9 cellular contexts compared by ENCODE assay signal in genomic region chr19:20661150-20661819, GRCh38. TPM values are rescaled to one million over a fixed set of nuclear protein-coding genes. Genes with fewer than 3 reads are reported as not detected.
DNase-seq lines count a peak whose midpoint lies in the region; ATAC-seq, FAIRE-seq and TF ChIP-seq lines count a peak whose summit lies in the region.
"Had no signal": no experiment of that assay in that cellular context is flagged by ENCODE, and none has a peak within 500 bp of the region (broad histone marks: within the 10 kb centered on the region; RNA-seq: fewer than 3 reads in every experiment).

ZNF626 (minus strand) TSS chr19:20661571; CDS start chr19:20661446, 125 bp downstream.

- H3K4me3 ChIP-seq in HFF-Myc (replicated peaks; ENCODE audit: low read depth, low read length) (peak within 1 kb of the TSS; percentile 61), H1 (ENCODE audit: extremely low read depth in 1 of 4, insufficient read depth in 2 of 4, low read depth in 3 of 4, low read length in 4 of 4) (peak within 1 kb of the TSS; percentile 91 to 99 (median 97))
- H3K4me3 ChIP-seq: SJSA1 had no signal

- H3K36me3 Mint-ChIP-seq in activated CD8-positive, alpha-beta memory T cell treated with anti-CD3 and anti-CD28 coated beads, Interleukin-2, amount 10 ng/mL, durations not matched to agents 7 days and 5 days = peaks cover 75% of the 10 kb centered on the region

- H3K4me1 ChIP-seq in H1 (replicated peaks in 1 of 4; ENCODE audit: control insufficient read depth in 3 of 4, insufficient read depth in 4 of 4, low read length in 3 of 4) = peaks cover 0 to 10% (median 3%) of the 10 kb centered on the region in 4 experiments; a peak in 4 of 7 replicates
- H3K4me1 ChIP-seq: SJSA1 had no signal

- peak within 1 kb of the TSS; percentile 100; the same call in 1 of the 2 replicates for H4K8ac ChIP-seq in H1 (ENCODE audit: extremely low read depth, insufficient read depth, low read length)

- peaks cover 0 to 28% (median 4%) of the 10 kb centered on the region in 4 experiments; a peak in 4 of 8 replicates for H3K36me3 ChIP-seq in H1 (ENCODE audit: control insufficient read depth in 2 of 4, insufficient read depth in 4 of 4, low read length in 3 of 4)
- H3K36me3 ChIP-seq: SJSA1 had no signal

- peak within 1 kb of the TSS; percentile 94 for H3K27ac Mint-ChIP-seq in activated CD8-positive, alpha-beta memory T cell treated with anti-CD3 and anti-CD28 coated beads, Interleukin-2, amount 10 ng/mL, durations not matched to agents 7 days and 5 days

- CTCF ChIA-PET in activated CD8-positive, alpha-beta memory T cell treated with anti-CD3 and anti-CD28 coated beads, Interleukin-2, amount 10 ng/mL, durations not matched to agents 7 days and 5 days (lab: Charles Lee) = interaction anchor here (2.0 kb wide), 1 partner anchor 115 kb away, joined by 5 read pairs; the partner anchor contains the start of gene ZNF66
- CTCF ChIA-PET in H1 (lab: Charles Lee; ENCODE audit: partially characterized antibody) = interaction anchor here (0.6 to 0.8 kb wide), 3 partner anchors 104 to 1022 kb away, joined by 3 read pairs; no protein-coding TSS in a partner anchor

- TF ChIP-seq EP300 in H1 (IDR thresholded peaks at IDR 0.05; ENCODE audit: borderline replicate concordance in 1 of 2, low read depth in 2 of 2, low read length in 2 of 2) = no peak

- H3K18ac ChIP-seq in H1 (ENCODE audit: extremely low read depth, low read length) = no peak within 1 kb of the TSS; the same call in 1 of the 2 replicates

- H2BK12ac ChIP-seq in H1 (ENCODE audit: low read depth, low read length) = peak within 1 kb of the TSS; percentile 96

- H3K9me3 Mint-ChIP-seq in activated CD8-positive, alpha-beta memory T cell treated with anti-CD3 and anti-CD28 coated beads, Interleukin-2, amount 10 ng/mL, durations not matched to agents 7 days and 5 days (ENCODE audit: low read depth) = peaks cover 22% of the 10 kb centered on the region

- no peak within 1 kb of the TSS for H2BK15ac ChIP-seq in H1 (ENCODE audit: low read length)

- H3K23ac ChIP-seq in H1 (ENCODE audit: insufficient read length) = no peak within 1 kb of the TSS

- no peak within 1 kb of the TSS for H3K56ac ChIP-seq in H1 (replicated peaks; ENCODE audit: insufficient read length, low read depth, low read length)

- DNase-seq in Daoy (ENCODE audit: low read depth) (peak; percentile 91), HFF-Myc (ENCODE audit: extremely low read depth, low read depth) (peak; percentile 80), NCI-H2196 (lab: John Stamatoyannopoulos, UW; ENCODE audit: unreplicated experiment) (peak; percentile 95), H1 (ENCODE audit: low read depth in 1 of 2, low spot score in 2 of 2) (peak; percentile 91 to 95), lung microvascular endothelial cell (ENCODE audit: low read depth in 2 of 2) (peak; percentile 98), NCI-H1105 (lab: John Stamatoyannopoulos, UW) (no peak)
- DNase-seq in activated CD8-positive, alpha-beta memory T cell treated with anti-CD3 and anti-CD28 coated beads, Interleukin-2, amount 10 ng/mL, durations not matched to agents 7 days and 5 days = peak; percentile 95
- DNase-seq in stimulated activated CD4-positive, alpha-beta T cell treated with anti-CD3 and anti-CD28 coated beads, Interleukin-4, amount 100 ng/mL, for 4 hours = peak; percentile 80 to 89

- WGBS in H1 (ENCODE audit: extremely low coverage in 1 of 2, insufficient coverage in 1 of 2, insufficient read length in 1 of 2, insufficient replicate concordance in 2 of 2, low coverage in 1 of 2, low lambda C conversion rate in 2 of 2, missing lambda C conversion rate in 1 of 2), 2 experiments = 1% methylated on average over 16 of the region's 25 CpGs; no CpG with 5 or more reads in 1 of the 2 experiments

- peak within 1 kb of the TSS; percentile 89 for H2AFZ ChIP-seq in H1 (ENCODE audit: low read length)

- H3K4ac ChIP-seq in H1 (replicated peaks; ENCODE audit: insufficient read length, low read depth, low read length) = no peak within 1 kb of the TSS

- peaks cover 4 to 7% of the 10 kb centered on the region in 2 experiments for H4K20me1 ChIP-seq in H1 (replicated peaks in 1 of 2; ENCODE audit: control insufficient read depth in 1 of 2, insufficient read depth in 2 of 2, low read length in 2 of 2)

- peak within 1 kb of the TSS; percentile 90 for H3K4me3 Mint-ChIP-seq in activated CD8-positive, alpha-beta memory T cell treated with anti-CD3 and anti-CD28 coated beads, Interleukin-2, amount 10 ng/mL, durations not matched to agents 7 days and 5 days

- peaks cover 36 to 51% of the 10 kb centered on the region in 2 experiments for H3K79me2 ChIP-seq in H1 (ENCODE audit: control insufficient read depth in 1 of 2, insufficient read depth in 2 of 2, low read length in 2 of 2)

- TF ChIP-seq RAD21 in H1 (IDR thresholded peaks at IDR 0.05 in 1 of 2, conservative IDR thresholded peaks at IDR 0.05 in 1 of 2; ENCODE audit: low read depth in 2 of 2, low read length in 2 of 2) = no peak

- FAIRE-seq in H1 (lab: Jason Lieb, UNC) = peak; percentile 97

- H3K4me2 ChIP-seq in H1 (ENCODE audit: insufficient read depth in 1 of 2, low read depth in 2 of 2, low read length in 2 of 2) = peak within 1 kb of the TSS; percentile 72 to 88

- H3K23me2 ChIP-seq in H1 (ENCODE audit: low read depth, low read length) = peaks cover 7% of the 10 kb centered on the region; the same call in 1 of the 2 replicates

- H3K27me3 ChIP-seq in H1 (replicated peaks in 1 of 4; ENCODE audit: control insufficient read depth in 3 of 4, extremely low read depth in 1 of 4, insufficient read depth in 3 of 4, low read length in 3 of 4) = no peaks in the 10 kb centered on the region
- H3K27me3 ChIP-seq: SJSA1 had no signal

- H3K4me1 Mint-ChIP-seq in activated CD8-positive, alpha-beta memory T cell treated with anti-CD3 and anti-CD28 coated beads, Interleukin-2, amount 10 ng/mL, durations not matched to agents 7 days and 5 days = peaks cover 27% of the 10 kb centered on the region

- TF ChIP-seq POLR2A in H1 (IDR thresholded peaks at IDR 0.05; ENCODE audit: control extremely low read depth in 1 of 2, low read depth in 2 of 2, low read length in 2 of 2) = peak; percentile 57 to 91

- peak within 1 kb of the TSS; percentile 65 for H4K91ac ChIP-seq in H1 (replicated peaks; ENCODE audit: insufficient read length, low read length)

- H3K14ac ChIP-seq in H1 (ENCODE audit: insufficient read length) = no peak within 1 kb of the TSS

- ATAC-seq in activated CD8-positive, alpha-beta memory T cell treated with anti-CD3 and anti-CD28 coated beads, Interleukin-2, amount 10 ng/mL, durations not matched to agents 7 days and 5 days = peak; percentile 100

- no peaks in the 10 kb centered on the region; the same call in 1 of the 2 replicates for H3K79me1 ChIP-seq in H1 (ENCODE audit: low read depth, low read length)

- no peak within 1 kb of the TSS; the same call in 1 of the 2 replicates for H2AK5ac ChIP-seq in H1 (ENCODE audit: low read depth, low read length)

- TF ChIP-seq CTCF in HFF-Myc (IDR thresholded peaks at IDR 0.05; ENCODE audit: low read depth, low read length, missing control alignments) (no peak), H1 (IDR thresholded peaks at IDR 0.05; ENCODE audit: control extremely low read depth in 1 of 3, insufficient read depth in 1 of 3, low read depth in 1 of 3, low read length in 3 of 3) (no peak)

- H4K5ac ChIP-seq in H1 (ENCODE audit: insufficient read length, low read depth, low read length) = peak within 1 kb of the TSS; percentile 73

- POLR2A ChIA-PET in H1 (lab: Charles Lee; ENCODE audit: partially characterized antibody) = interaction anchor here (0.6 to 2.2 kb wide), 13 partner anchors 9 to 1033 kb away, joined by 3 to 17 read pairs (median 4); partner anchors contain the start of genes ZNF430, ZNF66 and ZNF737

- H2BK5ac ChIP-seq in H1 (ENCODE audit: low read depth, low read length) = peak within 1 kb of the TSS; percentile 98

- H3K9me3 ChIP-seq in H1 (ENCODE audit: insufficient read depth in 2 of 2, low read depth in 1 of 2, low read length in 1 of 2) = no peaks in the 10 kb centered on the region
- H3K9me3 ChIP-seq: SJSA1 had no signal

- H3K27ac ChIP-seq in H1 (ENCODE audit: low read depth, low read length) = peak within 1 kb of the TSS; percentile 98
- H3K27ac ChIP-seq: SJSA1 had no signal

- no peak within 1 kb of the TSS for H2BK120ac ChIP-seq in H1 (replicated peaks; ENCODE audit: low read depth, low read length)

- H3K9ac ChIP-seq in H1 (replicated peaks in 1 of 4; ENCODE audit: extremely low read depth in 1 of 4, low read depth in 3 of 4, low read length in 3 of 4) = peak within 1 kb of the TSS; percentile 92 to 98 (median 96)

- no peaks in the 10 kb centered on the region for H3K27me3 Mint-ChIP-seq in activated CD8-positive, alpha-beta memory T cell treated with anti-CD3 and anti-CD28 coated beads, Interleukin-2, amount 10 ng/mL, durations not matched to agents 7 days and 5 days

- H2BK20ac ChIP-seq in H1 (ENCODE audit: low read length) = no peak within 1 kb of the TSS

TF ChIP-seq in H1, 55 proteins besides CTCF, POLR2A, EP300 and RAD21 (continues in another document):
- no peak for TF ChIP-seq EGR1 (IDR thresholded peaks at IDR 0.05; ENCODE audit: borderline replicate concordance, low read depth, low read length)
- peak; percentile 75 for TF ChIP-seq POLR2AphosphoS5 (IDR thresholded peaks at IDR 0.05; ENCODE audit: low read depth, low read length)
- TF ChIP-seq CHD2 (IDR thresholded peaks at IDR 0.05; ENCODE audit: low read length) = peak; percentile 83
- no peak for TF ChIP-seq ZNF274 (IDR thresholded peaks at IDR 0.05; ENCODE audit: borderline replicate concordance, extremely low read depth, low read length)
- TF ChIP-seq SIRT6 (IDR thresholded peaks at IDR 0.05; ENCODE audit: low read length) = no peak
- no peak for TF ChIP-seq RXRA (IDR thresholded peaks at IDR 0.05; ENCODE audit: insufficient read depth, low read depth, low read length)

RNA-seq across cellular contexts. Expression of gene ZNF626, which starts in this region (rescaled TPM):
- 1.6 and 5.5 TPM in 2 replicates for total RNA-seq in Daoy (2014; rRNA removed; shearing (Covaris generic))
- 1 to 10 TPM; 7.9 to 8.1 TPM for total RNA-seq in activated CD8-positive, alpha-beta memory T cell treated with anti-CD3 and anti-CD28 coated beads, Interleukin-2, amount 10 ng/mL, durations not matched to agents 7 days and 5 days
- 25.1 and 28.4 TPM in 2 replicates for total RNA-seq in H1 (2021; fragmentation: NEBNext Ultra II Directional; extraction: Animal tissue kit (Norgen Biotek cat#: 25700))
- 2.6 and 4.7 TPM in 2 replicates for polyA plus RNA-seq in H1 (2011; rRNA removed)
- polyA plus RNA-seq in H1 (2011; cell fraction: cytosol; rRNA removed) = 5.5 TPM
- 4.8 TPM for polyA plus RNA-seq in H1 (2011; cell fraction: nucleus; rRNA removed)
- polyA plus RNA-seq in H1 (2012, experiment 1 of 2) = 4.0 to 10.8 TPM (median 5.5 TPM) in 4 replicates
- 4.1 TPM for polyA plus RNA-seq in H1 (2012, experiment 2 of 2)
- 13.0 TPM for polyA plus RNA-seq in H1 (2013, experiment 1 of 2)
- 12.3 TPM for polyA plus RNA-seq in H1 (2013, experiment 2 of 2)
- polyA minus RNA-seq in H1 (2011; rRNA and poly(A)+ RNA removed) = 11.8 and 15.7 TPM in 2 replicates
- 6.5 TPM for polyA minus RNA-seq in H1 (2011; cell fraction: cytosol; rRNA and poly(A)+ RNA removed)
- polyA minus RNA-seq in H1 (2011; cell fraction: nucleus; rRNA and poly(A)+ RNA removed) = 31.8 TPM
- total RNA-seq in lung microvascular endothelial cell = 7.4 and 13.1 TPM in 2 replicates
- total RNA-seq: SJSA1 had no signal
